Comparison of ENCODE assay signal across 1 cellular context in genomic region chr20:52251827-52252226, GRCh38.
A peak's percentile ranks its signal among the peaks of the same experiment; 100 is the strongest.
TF ChIP-seq lines count a peak whose summit lies in the region.

No MANE protein-coding gene starts in this region.

TF ChIP-seq in HepG2, 621 proteins besides CTCF, POLR2A, EP300 and RAD21 (continued from another document):
- 0 out of 2 replicates have a peak, but pooled peaks have one; percentile 10 for TF ChIP-seq AHDC1 (CRISPR knock-in tag; IDR thresholded peaks at IDR 0.05; ENCODE audit: borderline replicate concordance)
- 0 out of 2 replicates have a peak, but pooled peaks have one; percentile 16 for TF ChIP-seq SETDB1 (CRISPR knock-in tag; IDR thresholded peaks at IDR 0.05; ENCODE audit: borderline replicate concordance)
- TF ChIP-seq PLSCR1 (CRISPR knock-in tag; IDR thresholded peaks at IDR 0.05; ENCODE audit: borderline replicate concordance), result no peak
- peak; percentile 96 for TF ChIP-seq ATF7 (IDR thresholded peaks at IDR 0.05)
- TF ChIP-seq ATF7 (CRISPR knock-in tag; IDR thresholded peaks at IDR 0.05), result no peak
